In the genomic region with DNA sequence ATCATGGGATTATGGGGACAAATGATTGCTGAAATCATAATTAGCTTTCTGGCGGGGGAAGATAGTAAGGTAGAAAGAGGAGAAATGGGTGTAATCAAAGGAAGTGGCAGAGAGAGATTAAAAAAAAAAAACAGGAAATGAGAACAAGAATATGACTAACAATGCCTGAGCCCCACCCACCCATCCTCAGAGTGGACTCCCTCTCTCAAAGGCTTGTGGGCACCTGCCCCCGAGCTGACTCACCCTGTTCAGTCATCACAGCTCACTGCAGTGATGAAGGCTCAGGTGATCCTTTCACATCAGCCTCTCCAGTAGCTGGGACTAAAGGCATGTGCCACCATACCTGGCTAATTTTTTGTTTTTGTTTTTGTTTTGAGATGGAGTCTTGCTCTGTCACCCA, we compare ENCODE assay signal across 8 cellular contexts. TPM values are rescaled to one million over a fixed set of nuclear protein-coding genes. Genes with fewer than 3 reads are reported as not detected.
DNase-seq lines count a peak whose midpoint lies in the region; ATAC-seq and TF ChIP-seq lines count a peak whose summit lies in the region.

No MANE protein-coding gene starts in this region.

- ATAC-seq in GM21786 (IDR thresholded peaks at IDR 0.05; ENCODE audit: unreplicated experiment) (peak; percentile 99), mucosa of descending colon (peak; percentile 95), thoracic aorta (ENCODE audit: insufficient number of reproducible peaks, low FRiP score, low read depth) (no peak)

- H3K27ac ChIP-seq in brain microvascular endothelial cell (peak overlapping the region; percentile 35), thoracic aorta (peak overlapping the region in 1 of 2 donors; percentile 37)

- H3K27me3 ChIP-seq in brain microvascular endothelial cell (replicated peaks) (no peaks in the 10 kb centered on the region), thoracic aorta (replicated peaks; ENCODE audit: insufficient read depth) (no peaks in the 10 kb centered on the region)

- H3K9me3 ChIP-seq in mucosa of descending colon: no peaks in the 10 kb centered on the region
- no peaks in the 10 kb centered on the region for H3K9me3 ChIP-seq in thoracic aorta

- in situ Hi-C loops in brain microvascular endothelial cell (cut with HindIII; ENCODE audit: low pct_ligation_motif_present, low sequenced_read_pairs): no loop called here

- H3K4me3 ChIP-seq in Jurkat, Clone E6-1 (ENCODE audit: low read length): no peak overlapping the region
- no peak overlapping the region for H3K4me3 ChIP-seq in brain microvascular endothelial cell (ENCODE audit: low read depth, low read length)
- H3K4me3 ChIP-seq in mucosa of descending colon: no peak overlapping the region
- H3K4me3 ChIP-seq in thoracic aorta: no peak overlapping the region

- intact Hi-C loops in mucosa of descending colon (cut with DNase I, micrococcal nuclease): loop anchor here in 1 of 2 donors (10.0 kb wide), 1 partner anchor 677 kb away; no protein-coding TSS in a partner anchor

- TF ChIP-seq CTCF in brain microvascular endothelial cell (IDR thresholded peaks at IDR 0.05; ENCODE audit: low read depth, low read length, missing control alignments) (no peak), mucosa of descending colon (IDR thresholded peaks at IDR 0.05) (no peak), thoracic aorta (IDR thresholded peaks at IDR 0.05) (no peak)

- H3K4me1 ChIP-seq in mucosa of descending colon (ENCODE audit: low read depth) (peaks cover 15% of the 10 kb centered on the region), thoracic aorta (ENCODE audit: control insufficient read depth in 1 of 2, low read depth in 2 of 2) (peaks cover 9 to 28% of the 10 kb centered on the region in 2 donors)

- peaks cover 6% of the 10 kb centered on the region for H3K36me3 ChIP-seq in brain microvascular endothelial cell (replicated peaks)
- no peaks in the 10 kb centered on the region for H3K36me3 ChIP-seq in mucosa of descending colon (ENCODE audit: low read depth)
- peaks cover 13% of the 10 kb centered on the region for H3K36me3 ChIP-seq in thoracic aorta

- peak; percentile 42 for DNase-seq in GDM1 (lab: John Stamatoyannopoulos, UW)
- peak; percentile 67 for DNase-seq in Jurkat, Clone E6-1 (ENCODE audit: low read depth, low spot score)
- DNase-seq in UCSD-AML1 (lab: John Stamatoyannopoulos, UW; ENCODE audit: unreplicated experiment): peak; percentile 28
- DNase-seq in brain microvascular endothelial cell: peak; percentile 91
- DNase-seq in mucosa of descending colon: peak; percentile 72 to 90 (median 73)
- peak; percentile 29 for DNase-seq in thoracic aorta (ENCODE audit: low spot score)
- DNase-seq in NCI-H2107 (lab: John Stamatoyannopoulos, UW): no peak

RNA-seq across cellular contexts. Expression of a gene that starts 26.4 kb away (rescaled TPM):
- polyA plus RNA-seq in Jurkat, Clone E6-1 (2012; ENCODE audit: insufficient read depth, insufficient read length): 3,151 TPM
- total RNA-seq in mucosa of descending colon (1,000 to 10,000 TPM; 3,253 to 4,069 (median 3,560) TPM), thoracic aorta (1,000 to 10,000 TPM; 1,970 to 2,340 TPM)

RNA-seq across cellular contexts. Expression of a gene that starts 50.8 kb away (rescaled TPM):
- 14.8 TPM for polyA plus RNA-seq in Jurkat, Clone E6-1 (2012; ENCODE audit: insufficient read depth, insufficient read length)
- total RNA-seq in mucosa of descending colon (10 to 100 TPM; 10.5 to 20.0 (median 13.6) TPM), thoracic aorta (10 to 100 TPM; 18.7 to 19.9 TPM)
